Comparison of ENCODE assay signal across 16 cellular contexts in genomic region chr17:81244358-81245023, GRCh38. TPM values are rescaled to one million over a fixed set of nuclear protein-coding genes. Genes with fewer than 3 reads are reported as not detected.
DNase-seq lines count a peak whose midpoint lies in the region; ATAC-seq, FAIRE-seq and TF ChIP-seq lines count a peak whose summit lies in the region.
"Had no signal": no experiment of that assay in that cellular context is flagged by ENCODE, and none has a peak within 500 bp of the region (broad histone marks: within the 10 kb centered on the region; RNA-seq: fewer than 3 reads in every experiment).

No MANE protein-coding gene starts in this region.

- H3K36me3 ChIP-seq in SK-N-SH (replicated peaks in 1 of 2; ENCODE audit: control insufficient read depth in 1 of 2, insufficient read depth in 2 of 2, low read length in 1 of 2) = peaks cover 5 to 42% of the 10 kb centered on the region in 2 experiments
- no peaks in the 10 kb centered on the region for H3K36me3 ChIP-seq in PC-9 (ENCODE audit: low read depth)

- BruUV-seq in PC-9 (replicated peaks; lab: Mats Ljungman, UMichigan) = no TSS peak

- peaks cover 12% of the 10 kb centered on the region for H3K4me1 ChIP-seq in A549
- peaks cover 0 to 43% of the 10 kb centered on the region in 2 experiments; a peak in 1 of 4 replicates for H3K4me1 ChIP-seq in SK-N-SH (ENCODE audit: control insufficient read depth in 1 of 2, insufficient read depth in 2 of 2, low read depth in 1 of 2, low read length in 1 of 2)
- no peaks in the 10 kb centered on the region for H3K4me1 ChIP-seq in PC-9 (replicated peaks; ENCODE audit: insufficient read depth)

- no peaks in the 10 kb centered on the region for H3K27me3 ChIP-seq in SK-N-SH (ENCODE audit: insufficient read depth)
- no peaks in the 10 kb centered on the region for H3K27me3 ChIP-seq in PC-9 (ENCODE audit: insufficient read depth, low read depth)
- H3K27me3 ChIP-seq: sigmoid colon had no signal

- no peak overlapping the region for H3K4me3 ChIP-seq in A549
- no peak overlapping the region for H3K4me3 ChIP-seq in SK-N-SH (ENCODE audit: low read depth in 2 of 2, low read length in 1 of 2)
- no peak overlapping the region for H3K4me3 ChIP-seq in PC-9
- H3K4me3 ChIP-seq: sigmoid colon had no signal

- H3K9me3 ChIP-seq in A549 = no peaks in the 10 kb centered on the region
- H3K9me3 ChIP-seq in SK-N-SH = no peaks in the 10 kb centered on the region
- H3K9me3 ChIP-seq in PC-9 (ENCODE audit: insufficient read depth, low read depth) = no peaks in the 10 kb centered on the region
- H3K9me3 ChIP-seq: sigmoid colon had no signal

- intact Hi-C loops in PC-9 (cut with micrococcal nuclease; ENCODE audit: unreplicated experiment) = loop anchor here (5.0 kb wide), 1 partner anchor 322 kb away; no protein-coding TSS in a partner anchor

- H3K4me2 ChIP-seq in A549 = no peak overlapping the region
- no peak overlapping the region for H3K4me2 ChIP-seq in SK-N-SH
- H3K4me2 ChIP-seq in PC-9 = no peak overlapping the region

- CTCF ChIA-PET in A549 (lab: Yijun Ruan, JAX) = interaction anchor here (0.8 to 2.8 kb wide), 8 partner anchors 9 to 240 kb away, joined by 3 to 8 read pairs (median 4); no protein-coding TSS in a partner anchor
- CTCF ChIA-PET in SK-N-SH (lab: Yijun Ruan, JAX) = interaction anchor here (1.5 to 12.8 kb wide), 3 partner anchors 11 to 143 kb away, joined by 3 to 133 read pairs (median 8); no protein-coding TSS in a partner anchor
- CTCF ChIA-PET in PC-9 (lab: Charles Lee) = no interaction called here

- H3K79me2 ChIP-seq in SK-N-SH (ENCODE audit: insufficient read depth) (peaks cover 28% of the 10 kb centered on the region), PC-9 (ENCODE audit: low read depth) (peaks cover 13% of the 10 kb centered on the region)

- no peak overlapping the region for H3K27ac ChIP-seq in A549
- peak overlapping the region in 1 of 2 experiments; percentile 62; a peak in 2 of 4 replicates for H3K27ac ChIP-seq in SK-N-SH (ENCODE audit: low read depth in 2 of 2, low read length in 1 of 2)
- no peak overlapping the region for H3K27ac ChIP-seq in caudate nucleus (ENCODE audit: low read depth, low read length)
- H3K27ac ChIP-seq in PC-9 = no peak overlapping the region
- H3K27ac ChIP-seq: sigmoid colon had no signal

- H2AFZ ChIP-seq in SK-N-SH (ENCODE audit: low read depth) = no peak overlapping the region
- no peak overlapping the region for H2AFZ ChIP-seq in PC-9

- 88% methylated on average over 24 of the region's 24 CpGs for WGBS in A549 (ENCODE audit: missing lambda C conversion rate)
- 88% methylated on average over 19 of the region's 24 CpGs for WGBS in SK-N-SH (ENCODE audit: low lambda C conversion rate)

- H3F3A ChIP-seq in SK-N-SH (replicated peaks; ENCODE audit: insufficient read depth) (peaks cover 4% of the 10 kb centered on the region), PC-9 (ENCODE audit: insufficient read depth, low read depth) (0 out of 2 replicates have a peak, but pooled peaks cover 7% of the 10 kb centered on the region)

- TF ChIP-seq POLR2A in A549 (IDR thresholded peaks at IDR 0.05; ENCODE audit: low read length) = no peak

- TF ChIP-seq CTCF in A549 (IDR thresholded peaks at IDR 0.05) (no peak), SK-N-SH (IDR thresholded peaks at IDR 0.05) (no peak), PC-9 (conservative IDR thresholded peaks at IDR 0.05) (no peak)

- H3K9me2 ChIP-seq in SK-N-SH = no peaks in the 10 kb centered on the region
- no peaks in the 10 kb centered on the region for H3K9me2 ChIP-seq in PC-9 (ENCODE audit: insufficient read depth)

- POLR2A ChIA-PET in A549 (lab: Yijun Ruan, JAX) = interaction anchor here (0.7 kb wide), 1 partner anchor 10 kb away, joined by 3 read pairs; no protein-coding TSS in a partner anchor
- POLR2A ChIA-PET in SK-N-SH (lab: Yijun Ruan, JAX) = interaction anchor here (1.1 kb wide), 1 partner anchor 240 kb away, joined by 3 read pairs; no protein-coding TSS in a partner anchor
- POLR2A ChIA-PET in PC-9 (lab: Charles Lee; ENCODE audit: unreplicated experiment) = no interaction called here

- FAIRE-seq in A549 (lab: Jason Lieb, UNC) (no peak), GM19239 (lab: Jason Lieb, UNC) (no peak)
- FAIRE-seq: keratinocyte had no signal

- H3K9ac ChIP-seq in SK-N-SH = no peak overlapping the region

- no peak for TF ChIP-seq RAD21 in A549 (conservative IDR thresholded peaks at IDR 0.05 in 1 of 2, IDR thresholded peaks at IDR 0.05 in 1 of 2)
- TF ChIP-seq RAD21 in SK-N-SH (IDR thresholded peaks at IDR 0.05; ENCODE audit: low read length) = no peak

- in situ Hi-C loops in Caki2 (cut with HindIII; ENCODE audit: low pct_unique_long_range_greater_than_20kb, low sequenced_read_pairs) = no loop called here

- DNase-seq in A549 (ENCODE audit: low read depth in 1 of 2, low spot score in 1 of 2) (no peak), Caki2 (ENCODE audit: low read depth) (peak; percentile 16), SK-N-SH (peak; percentile 66), left kidney (ENCODE audit: low read depth, low spot score) (peak; percentile 80), GOT3 (lab: John Stamatoyannopoulos, UW) (no peak), caudate nucleus (lab: John Stamatoyannopoulos, UW) (no peak), GM19239 (ENCODE audit: insufficient read length, low spot score) (no peak), PC-9 (no peak)
- DNase-seq: activated CD4-positive, alpha-beta T cell treated with anti-CD3 and anti-CD28 coated beads, Interleukin-2, amount 50 U/mL, for 4 hours; CD4-positive, CD25-positive, alpha-beta regulatory T cell; central memory CD4-positive, alpha-beta T cell; naive B cell; NCI-H1092; NCI-H2227 treated with DMSO at 0.1 percent for 48 hours; sigmoid colon had no signal

- H4K20me1 ChIP-seq in SK-N-SH (ENCODE audit: insufficient read depth) (peaks cover 13% of the 10 kb centered on the region), PC-9 (ENCODE audit: insufficient read depth) (no peaks in the 10 kb centered on the region; the same call in 1 of the 2 replicates)

- peak in 1 of 2 experiments; percentile 0; a peak in 1 of 6 replicates for ATAC-seq in A549

- TF ChIP-seq EP300 in A549 (IDR thresholded peaks at IDR 0.05) (no peak), SK-N-SH (IDR thresholded peaks at IDR 0.05; ENCODE audit: borderline replicate concordance in 1 of 2, low read depth in 1 of 2, low read length in 1 of 2) (no peak)

TF ChIP-seq in A549, 52 proteins besides CTCF, POLR2A, EP300 and RAD21 (continues in another document):
- TF ChIP-seq TFCP2L1 (CRISPR knock-in tag; IDR thresholded peaks at IDR 0.05) (no peak), HOXB5 (CRISPR knock-in tag; IDR thresholded peaks at IDR 0.05) (0 out of 2 replicates have a peak, but pooled peaks have one; percentile 27), MYC (IDR thresholded peaks at IDR 0.05; ENCODE audit: borderline replicate concordance, low read length) (no peak)

TF ChIP-seq in SK-N-SH, 30 proteins besides CTCF, POLR2A, EP300 and RAD21 (continues in another document):
- TF ChIP-seq FOXJ3 (CRISPR knock-in tag; IDR thresholded peaks at IDR 0.05) (no peak), YY1 (IDR thresholded peaks at IDR 0.05; ENCODE audit: low read depth) (no peak), FOSL2 (IDR thresholded peaks at IDR 0.05; ENCODE audit: borderline replicate concordance, low read depth) (no peak)

RNA-seq across cellular contexts. Expression of gene NDUFAF8, which starts 5.4 kb away (rescaled TPM):
- polyA plus RNA-seq in A549 (2011; rRNA removed) = 198 and 308 TPM in 2 replicates
- polyA plus RNA-seq in A549 (2012; cell fraction: cytosol; rRNA removed) = 178 and 226 TPM in 2 replicates
- 66.7 and 81.5 TPM in 2 replicates for polyA plus RNA-seq in A549 (2012; cell fraction: nucleus; rRNA removed)
- 173 to 192 TPM (median 179 TPM) in 3 replicates for polyA plus RNA-seq in A549 (2017; fragmentation: RNase III; extraction: RNeasy Plus Mini Kit Qiagen cat#74134 plus additional on column Dnase treatment)
- 24.9 and 39.2 TPM in 2 replicates for polyA minus RNA-seq in A549 (2011; rRNA and poly(A)+ RNA removed)
- total RNA-seq in Caki2 (2014; rRNA removed; shearing (Covaris generic); ENCODE audit: low replicate concordance) = 158 and 172 TPM in 2 replicates
- 194 and 229 TPM in 2 replicates for polyA plus RNA-seq in SK-N-SH (2012; rRNA removed)
- polyA plus RNA-seq in SK-N-SH (2012; cell fraction: cytosol; rRNA removed) = 230 and 349 TPM in 2 replicates
- polyA plus RNA-seq in SK-N-SH (2012; cell fraction: nucleus; rRNA removed) = 139 and 227 TPM in 2 replicates
- 53.3 and 64.2 TPM in 2 replicates for total RNA-seq in PC-9 (2021)

RNA-seq across cellular contexts. Expression of gene TEPSIN, which starts 5.6 kb away (rescaled TPM):
- 12.5 TPM in 2 replicates for polyA plus RNA-seq in A549 (2011; rRNA removed)
- 29.0 and 39.6 TPM in 2 replicates for polyA plus RNA-seq in A549 (2012; cell fraction: cytosol; rRNA removed)
- 220 and 367 TPM in 2 replicates for polyA plus RNA-seq in A549 (2012; cell fraction: nucleus; rRNA removed)
- 26.1 to 31.3 TPM (median 30.4 TPM) in 3 replicates for polyA plus RNA-seq in A549 (2017; fragmentation: RNase III; extraction: RNeasy Plus Mini Kit Qiagen cat#74134 plus additional on column Dnase treatment)
- 10.9 and 11.4 TPM in 2 replicates for polyA minus RNA-seq in A549 (2011; rRNA and poly(A)+ RNA removed)
- 6.8 and 7.2 TPM in 2 replicates for total RNA-seq in Caki2 (2014; rRNA removed; shearing (Covaris generic); ENCODE audit: low replicate concordance)
- 35.3 and 36.1 TPM in 2 replicates for polyA plus RNA-seq in SK-N-SH (2012; rRNA removed)
- polyA plus RNA-seq in SK-N-SH (2012; cell fraction: cytosol; rRNA removed) = 4.6 and 9.6 TPM in 2 replicates
- 379 and 617 TPM in 2 replicates for polyA plus RNA-seq in SK-N-SH (2012; cell fraction: nucleus; rRNA removed)
- 35.0 and 36.8 TPM in 2 replicates for total RNA-seq in PC-9 (2021)

RNA-seq across cellular contexts. Expression of gene CEP131, which starts 21.7 kb away (rescaled TPM):
- polyA plus RNA-seq in A549 (2011; rRNA removed) (2.6 and 3.3 TPM in 2 replicates), A549 (2017; fragmentation: RNase III; extraction: RNeasy Plus Mini Kit Qiagen cat#74134 plus additional on column Dnase treatment) (10.3 to 11.5 TPM (median 10.5 TPM) in 3 replicates), SK-N-SH (2012; rRNA removed) (26.5 and 34.8 TPM in 2 replicates)
- 15.6 and 18.3 TPM in 2 replicates for polyA plus RNA-seq in A549 (2012; cell fraction: cytosol; rRNA removed)
- 39.7 and 52.0 TPM in 2 replicates for polyA plus RNA-seq in A549 (2012; cell fraction: nucleus; rRNA removed)
- polyA minus RNA-seq in A549 (2011; rRNA and poly(A)+ RNA removed) = 0.54 and 3.8 TPM in 2 replicates
- total RNA-seq in Caki2 (2014; rRNA removed; shearing (Covaris generic); ENCODE audit: low replicate concordance) = 15.3 and 22.3 TPM in 2 replicates
- 12.9 and 16.3 TPM in 2 replicates for polyA plus RNA-seq in SK-N-SH (2012; cell fraction: cytosol; rRNA removed)
- 196 and 378 TPM in 2 replicates for polyA plus RNA-seq in SK-N-SH (2012; cell fraction: nucleus; rRNA removed)
- 24.4 and 33.4 TPM in 2 replicates for total RNA-seq in PC-9 (2021)

RNA-seq across cellular contexts. Expression of gene SLC38A10, which starts 50.6 kb away (rescaled TPM):
- 35.8 and 49.3 TPM in 2 replicates for polyA plus RNA-seq in A549 (2011; rRNA removed)
- polyA plus RNA-seq in A549 (2012; cell fraction: cytosol; rRNA removed) = 58.1 and 82.4 TPM in 2 replicates
- polyA plus RNA-seq in A549 (2012; cell fraction: nucleus; rRNA removed) = 198 and 284 TPM in 2 replicates
- polyA plus RNA-seq in A549 (2017; fragmentation: RNase III; extraction: RNeasy Plus Mini Kit Qiagen cat#74134 plus additional on column Dnase treatment) = 59.7 to 72.9 TPM (median 67.4 TPM) in 3 replicates
- 85.1 and 108 TPM in 2 replicates for polyA minus RNA-seq in A549 (2011; rRNA and poly(A)+ RNA removed)
- 77.3 and 85.2 TPM in 2 replicates for total RNA-seq in Caki2 (2014; rRNA removed; shearing (Covaris generic); ENCODE audit: low replicate concordance)
- 64.3 and 82.2 TPM in 2 replicates for polyA plus RNA-seq in SK-N-SH (2012; rRNA removed)
- polyA plus RNA-seq in SK-N-SH (2012; cell fraction: cytosol; rRNA removed) = 29.3 and 49.2 TPM in 2 replicates
- polyA plus RNA-seq in SK-N-SH (2012; cell fraction: nucleus; rRNA removed) = 190 and 211 TPM in 2 replicates
- total RNA-seq in PC-9 (2021) = 127 and 130 TPM in 2 replicates

Comparison
In these comparisons a context has a peak if more than half of its experiments do, and no peak if none do; other contexts are left out.
1. DNase-seq: peak in Caki2 (single experiment), SK-N-SH (single experiment) and left kidney (single experiment); none in A549 (0 of 2), GOT3 (single experiment), caudate nucleus (0 of 61), GM19239 (single experiment) and PC-9 (0 of 2).